8 cellular contexts compared by ENCODE assay signal in genomic region chr12:49322367-49322707, GRCh38. TPM values are rescaled to one million over a fixed set of nuclear protein-coding genes. Genes with fewer than 3 reads are reported as not detected.
DNase-seq lines count a peak whose midpoint lies in the region; ATAC-seq and TF ChIP-seq lines count a peak whose summit lies in the region.

No MANE protein-coding gene starts in this region.

- DNase-seq in heart right ventricle = no peak
- no peak for DNase-seq in cardiac septum (ENCODE audit: low spot score)
- DNase-seq in astrocyte of the spinal cord (ENCODE audit: low read depth, low spot score) = no peak
- DNase-seq in memory B cell (ENCODE audit: low spot score in 2 of 2) = no peak
- DNase-seq in GM19240 (ENCODE audit: insufficient read length, low spot score) = no peak
- no peak for DNase-seq in substantia nigra (lab: John Stamatoyannopoulos, UW)
- DNase-seq in activated CD4-positive, alpha-beta T cell treated with anti-CD3 and anti-CD28 coated beads for 48 hours = no peak

- peak overlapping the region in 9 of 10 donors; percentile 31 to 78 (median 61) for H3K27ac ChIP-seq in heart right ventricle
- H3K27ac ChIP-seq in urinary bladder (ENCODE audit: low read depth) = no peak overlapping the region
- H3K27ac ChIP-seq in substantia nigra (ENCODE audit: low read depth, low read length, poor library complexity, severe bottlenecking) = no peak overlapping the region

- no peaks in the 10 kb centered on the region for H3K36me3 Mint-ChIP-seq in memory B cell

- no peaks in the 10 kb centered on the region for H3K9me3 Mint-ChIP-seq in memory B cell

- intact Hi-C loops in heart right ventricle (cut with DNase I) (no loop called here), cardiac septum (cut with DNase I) (no loop called here)

- in situ Hi-C loops in astrocyte of the spinal cord (cut with HindIII; ENCODE audit: low sequenced_read_pairs) = no loop called here

- H3K4me3 ChIP-seq in heart right ventricle (peak overlapping the region; percentile 44 to 82 (median 63)), astrocyte of the spinal cord (ENCODE audit: low read depth, low read length) (peak overlapping the region; percentile 77), urinary bladder (ENCODE audit: low read depth, low read length) (peak overlapping the region; percentile 54)

- H3K4me1 ChIP-seq in heart right ventricle (peaks cover 0 to 14% (median 6%) of the 10 kb centered on the region in 9 donors), urinary bladder (ENCODE audit: insufficient read depth) (no peaks in the 10 kb centered on the region)

- no peaks in the 10 kb centered on the region for H3K27me3 Mint-ChIP-seq in memory B cell

- TF ChIP-seq CTCF in heart right ventricle (IDR thresholded peaks at IDR 0.05) (no peak), astrocyte of the spinal cord (IDR thresholded peaks at IDR 0.05; ENCODE audit: low read depth, low read length) (no peak)

- peak overlapping the region; percentile 97 for H3K4me3 Mint-ChIP-seq in memory B cell

- ATAC-seq in heart right ventricle = no peak
- ATAC-seq in memory B cell (ENCODE audit: low read depth) = no peak

- H3K27me3 ChIP-seq in heart right ventricle = no peaks in the 10 kb centered on the region

- H3K4me1 Mint-ChIP-seq in memory B cell = peaks cover 14% of the 10 kb centered on the region

- H3K9me3 ChIP-seq in heart right ventricle = no peaks in the 10 kb centered on the region

- WGBS in heart right ventricle, 2 donors = 43 to 47% methylated on average over 12 of the region's 12 CpGs
- 27% methylated on average over 12 of the region's 12 CpGs for WGBS in urinary bladder

- peak overlapping the region; percentile 58 for H3K27ac Mint-ChIP-seq in memory B cell

- H3K36me3 ChIP-seq in heart right ventricle (peaks cover 0 to 7% (median 0%) of the 10 kb centered on the region in 9 donors), urinary bladder (ENCODE audit: insufficient read depth) (no peaks in the 10 kb centered on the region)

RNA-seq across cellular contexts. Expression of gene TROAP, which starts 0.7 kb away (rescaled TPM):
- 1 to 10 TPM in 2 of 10 donors, under 1 TPM in 5, not detected in 3; 0.40 to 4.9 (median 0.72) TPM for total RNA-seq in heart right ventricle
- polyA plus RNA-seq in heart right ventricle = 1 to 10 TPM in 1 of 2 donors, under 1 TPM in 1; 0.20 to 1.3 TPM
- not detected for total RNA-seq in cardiac septum
- 10.4 TPM for total RNA-seq in urinary bladder
- polyA plus RNA-seq in urinary bladder = 0.48 TPM

RNA-seq across cellular contexts. Expression of gene C1QL4, which starts 14.7 kb away (rescaled TPM):
- total RNA-seq in heart right ventricle = not detected
- polyA plus RNA-seq in heart right ventricle = not detected
- not detected for total RNA-seq in cardiac septum
- not detected for total RNA-seq in urinary bladder
- not detected for polyA plus RNA-seq in urinary bladder

RNA-seq across cellular contexts. Expression of gene DNAJC22, which starts 24.4 kb away (rescaled TPM):
- total RNA-seq in heart right ventricle (under 1 TPM in 7 of 10 donors, not detected in 3; 0.17 to 0.59 (median 0.26) TPM), cardiac septum (0.70 TPM), urinary bladder (1.0 TPM)
- polyA plus RNA-seq in heart right ventricle (under 1 TPM in 1 of 2 donors, not detected in 1; 0.01 TPM), urinary bladder (0.03 TPM)

RNA-seq across cellular contexts. Expression of gene PRPH, which starts 27.4 kb away (rescaled TPM):
- total RNA-seq in heart right ventricle (under 1 TPM in 5 of 10 donors, not detected in 5; 0.10 to 0.64 (median 0.47) TPM), cardiac septum (0.38 TPM), urinary bladder (9.1 TPM)
- polyA plus RNA-seq in heart right ventricle (under 1 TPM; 0.35 to 0.51 TPM), urinary bladder (24.8 TPM)

RNA-seq across cellular contexts. Expression of gene SPATS2, which starts 44.9 kb away (rescaled TPM):
- total RNA-seq in heart right ventricle = 10 to 100 TPM in 1 of 10 donors, 1 to 10 TPM in 9; 3.5 to 10.6 (median 5.1) TPM
- polyA plus RNA-seq in heart right ventricle = 10 to 100 TPM in 1 of 2 donors, 1 to 10 TPM in 1; 4.8 to 11.5 TPM
- total RNA-seq in cardiac septum = 6.2 TPM
- total RNA-seq in urinary bladder = 52.8 TPM
- polyA plus RNA-seq in urinary bladder = 11.5 TPM

Comparison
In these comparisons a context has a peak if more than half of its experiments do, and no peak if none do; other contexts are left out.
1. H3K27ac ChIP-seq: peak in heart right ventricle (9 of 10); none in urinary bladder (single experiment) and substantia nigra (single experiment).
2. Peak in every context shown above with its lines, with median percentiles within 50 percentile points of each other: H3K4me3 ChIP-seq.